16 cellular contexts compared by ENCODE assay signal in the genomic region with DNA sequence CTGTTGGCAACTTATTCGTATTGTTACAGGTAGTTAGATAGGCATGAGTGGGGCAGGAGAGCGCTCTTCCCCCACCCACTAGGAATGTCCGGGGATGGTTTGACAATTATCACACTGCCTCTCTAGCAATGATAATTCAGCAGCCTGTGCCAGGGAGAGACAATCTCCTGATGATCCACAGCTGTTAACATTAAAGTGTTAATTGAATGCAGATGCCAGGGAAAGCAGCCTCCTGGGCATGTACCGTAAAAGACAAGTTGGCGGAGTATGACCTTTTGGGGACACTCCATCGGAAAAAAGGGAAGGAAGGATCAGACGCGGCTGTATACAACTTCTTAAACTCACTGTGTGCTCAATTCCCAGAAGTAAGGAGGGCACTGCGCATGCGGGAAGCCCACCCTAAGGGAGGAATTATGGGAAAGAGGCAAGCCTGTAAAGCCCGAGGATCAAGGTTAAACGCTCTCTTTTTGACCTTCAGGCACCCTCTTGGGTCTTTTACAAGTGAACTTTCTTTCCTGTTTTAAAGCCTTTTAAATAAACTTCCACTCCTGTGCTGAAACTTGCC.
DNase-seq lines count a peak whose midpoint lies in the region; ATAC-seq and TF ChIP-seq lines count a peak whose summit lies in the region.
"Had no signal": no experiment of that assay in that cellular context is flagged by ENCODE, and none has a peak within 500 bp of the region (broad histone marks: within the 10 kb centered on the region; RNA-seq: fewer than 3 reads in every experiment).

No MANE protein-coding gene starts in this region.

- H3K9ac ChIP-seq in mammary epithelial cell (ENCODE audit: insufficient read depth, low read length) (no peak overlapping the region), subcutaneous abdominal adipose tissue (ENCODE audit: low read length in 5 of 5) (no peak overlapping the region)

- H3K79me2 ChIP-seq in mammary epithelial cell (ENCODE audit: insufficient read depth, low read length): no peaks in the 10 kb centered on the region

- no peak for TF ChIP-seq POLR2A in breast epithelium (IDR thresholded peaks at IDR 0.05)

- CTCF ChIA-PET in mammary epithelial cell (lab: Charles Lee; ENCODE audit: low non-redundant PET) (no interaction called here), activated B cell treated with CpG ODN at 0.5 μM for 24 hours (lab: Charles Lee) (no interaction called here)

- WGBS in mammary epithelial cell (ENCODE audit: low coverage, missing lambda C conversion rate): 68% methylated on average over 9 of the region's 12 CpGs

- H3K9me3 ChIP-seq in breast epithelium (no peaks in the 10 kb centered on the region), mammary epithelial cell (replicated peaks; ENCODE audit: insufficient read depth, low read length) (no peaks in the 10 kb centered on the region), lower lobe of right lung (no peaks in the 10 kb centered on the region), subcutaneous abdominal adipose tissue (ENCODE audit: control insufficient read depth in 5 of 5, low read length in 5 of 5) (no peaks in the 10 kb centered on the region)
- H3K9me3 ChIP-seq: SJSA1 had no signal

- peaks cover 40% of the 10 kb centered on the region for H3K4me1 Mint-ChIP-seq in activated B cell treated with CpG ODN at 0.5 μM for 24 hours

- TF ChIP-seq CTCF in breast epithelium (IDR thresholded peaks at IDR 0.05) (no peak), mammary epithelial cell (conservative IDR thresholded peaks at IDR 0.05 in 1 of 2, IDR thresholded peaks at IDR 0.05 in 1 of 2; ENCODE audit: extremely low read depth in 1 of 2, insufficient read depth in 1 of 2, low read depth in 1 of 2, low read length in 2 of 2) (no peak), activated B cell treated with CpG ODN at 0.5 μM for 24 hours (IDR thresholded peaks at IDR 0.05) (no peak), lower lobe of right lung (IDR thresholded peaks at IDR 0.05) (no peak)

- in situ Hi-C loops in mammary epithelial cell (cut with MboI; ENCODE audit: low sequenced_read_pairs in 2 of 2): no loop called here

- intact Hi-C loops in breast epithelium (cut with DNase I; ENCODE audit: low total_unique reads): no loop called here
- intact Hi-C loops in mammary epithelial cell (cut with micrococcal nuclease): no loop called here
- intact Hi-C loops in activated B cell treated with CpG ODN at 0.5 μM for 24 hours (cut with micrococcal nuclease): no loop called here
- intact Hi-C loops in lower lobe of right lung (cut with DNase I): no loop called here

- BruUV-seq in mammary epithelial cell (replicated peaks; lab: Mats Ljungman, UMichigan): no TSS peak

- no peak overlapping the region for H3K27ac Mint-ChIP-seq in activated B cell treated with CpG ODN at 0.5 μM for 24 hours
- H3K27ac Mint-ChIP-seq: activated naive CD4-positive, alpha-beta T cell treated with anti-CD3 and anti-CD28 coated beads, Interleukin-2, amount 10 ng/mL, durations not matched to agents 7 days and 5 days had no signal

- POLR2A ChIA-PET in activated B cell treated with CpG ODN at 0.5 μM for 24 hours (lab: Charles Lee): interaction anchor here (0.6 to 1.2 kb wide), 2 partner anchors 101 to 105 kb away, joined by 4 to 5 read pairs; a partner anchor contains a TSS

- dilution Hi-C loops in mammary epithelial cell (cut with HindIII; ENCODE audit: low sequenced_read_pairs): no loop called here

- peaks cover 7% of the 10 kb centered on the region for H3K9me3 Mint-ChIP-seq in activated B cell treated with CpG ODN at 0.5 μM for 24 hours

- H3K36me3 ChIP-seq in breast epithelium: no peaks in the 10 kb centered on the region
- no peaks in the 10 kb centered on the region for H3K36me3 ChIP-seq in mammary epithelial cell (ENCODE audit: insufficient read depth, low read length)
- H3K36me3 ChIP-seq in lower lobe of right lung: no peaks in the 10 kb centered on the region
- no peaks in the 10 kb centered on the region for H3K36me3 ChIP-seq in subcutaneous abdominal adipose tissue (ENCODE audit: control insufficient read depth in 5 of 5, insufficient read depth in 5 of 5, low read length in 5 of 5)
- H3K36me3 ChIP-seq: SJSA1 had no signal

- H3K4me1 ChIP-seq in breast epithelium (no peaks in the 10 kb centered on the region), mammary epithelial cell (ENCODE audit: insufficient read depth, low read length) (peaks cover 34% of the 10 kb centered on the region), lower lobe of right lung (peaks cover 32% of the 10 kb centered on the region), subcutaneous abdominal adipose tissue (ENCODE audit: control insufficient read depth in 5 of 5, insufficient read depth in 5 of 5, low read length in 5 of 5) (peaks cover 4 to 35% (median 15%) of the 10 kb centered on the region in 5 donors)

- no peak overlapping the region for H3K4me2 ChIP-seq in mammary epithelial cell (ENCODE audit: insufficient read depth, low read depth, low read length)

- H3K4me3 ChIP-seq in breast epithelium (peak overlapping the region in 2 of 3 donors; percentile 25 to 38), mammary epithelial cell (replicated peaks in 1 of 3; ENCODE audit: insufficient read depth in 1 of 3, low read depth in 2 of 3, low read length in 3 of 3) (no peak overlapping the region), lower lobe of right lung (peak overlapping the region; percentile 13), subcutaneous abdominal adipose tissue (ENCODE audit: low read depth in 1 of 5, low read length in 5 of 5) (peak overlapping the region in 4 of 5 donors; percentile 1 to 29 (median 4))
- H3K4me3 ChIP-seq: SJSA1 had no signal

- no peak for ATAC-seq in activated B cell treated with CpG ODN at 0.5 μM for 24 hours (ENCODE audit: low read depth)
- ATAC-seq in lower lobe of right lung: no peak
- ATAC-seq: left lobe of liver had no signal

- H4K20me1 ChIP-seq in mammary epithelial cell (ENCODE audit: insufficient read depth, low read length): no peaks in the 10 kb centered on the region

- H3K27me3 Mint-ChIP-seq in activated B cell treated with CpG ODN at 0.5 μM for 24 hours: no peaks in the 10 kb centered on the region
- H3K27me3 Mint-ChIP-seq: activated naive CD4-positive, alpha-beta T cell treated with anti-CD3 and anti-CD28 coated beads, Interleukin-2, amount 10 ng/mL, durations not matched to agents 7 days and 5 days had no signal

- no peak overlapping the region for H3K27ac ChIP-seq in breast epithelium
- no peak overlapping the region for H3K27ac ChIP-seq in mammary epithelial cell (ENCODE audit: insufficient read depth, low read depth, low read length)
- peak overlapping the region; percentile 33 for H3K27ac ChIP-seq in lower lobe of right lung
- no peak overlapping the region for H3K27ac ChIP-seq in subcutaneous abdominal adipose tissue (ENCODE audit: low read depth, low read length)
- H3K27ac ChIP-seq: SJSA1 had no signal

- H3K4me3 Mint-ChIP-seq in activated B cell treated with CpG ODN at 0.5 μM for 24 hours: peak overlapping the region; percentile 64
- H3K4me3 Mint-ChIP-seq: activated naive CD4-positive, alpha-beta T cell treated with anti-CD3 and anti-CD28 coated beads, Interleukin-2, amount 10 ng/mL, durations not matched to agents 7 days and 5 days had no signal

- peaks cover 7% of the 10 kb centered on the region for H3K36me3 Mint-ChIP-seq in activated B cell treated with CpG ODN at 0.5 μM for 24 hours (ENCODE audit: low read depth)

- H3K27me3 ChIP-seq in breast epithelium (no peaks in the 10 kb centered on the region), mammary epithelial cell (ENCODE audit: insufficient read depth, low read length) (no peaks in the 10 kb centered on the region), lower lobe of right lung (ENCODE audit: low read depth) (no peaks in the 10 kb centered on the region), subcutaneous abdominal adipose tissue (ENCODE audit: control insufficient read depth in 5 of 5, insufficient read depth in 4 of 5, low read length in 5 of 5) (peaks cover 0 to 5% (median 0%) of the 10 kb centered on the region in 5 donors)
- H3K27me3 ChIP-seq: SJSA1 had no signal

- DNase-seq in breast epithelium (ENCODE audit: low spot score in 2 of 2) (no peak), mammary epithelial cell (no peak), activated B cell treated with CpG ODN at 0.5 μM for 24 hours (no peak), lower lobe of right lung (no peak), amygdala (lab: John Stamatoyannopoulos, UW) (no peak), cerebellar nuclear complex (lab: John Stamatoyannopoulos, UW) (no peak)
- no peak for DNase-seq in activated effector memory CD4-positive, alpha-beta T cell treated with Interleukin-2 at 50 U/mL for 16 hours
- DNase-seq: ACHN; activated naive CD4-positive, alpha-beta T cell treated with anti-CD3 and anti-CD28 coated beads, Interleukin-2, amount 10 ng/mL, durations not matched to agents 7 days and 5 days; HCEC 1CT; hippocampal formation; NCI-H2081; NK-92 treated with Interleukin-12 subunit alpha and Interleukin-12 subunit beta, amount 100 ng/mL, for 24 hours had no signal

- no peak overlapping the region for H2AFZ ChIP-seq in mammary epithelial cell (ENCODE audit: low read depth, low read length)

Comparison
In these comparisons a context has a peak if more than half of its experiments do, and no peak if none do; other contexts are left out.
1. H3K4me3 ChIP-seq: peak in breast epithelium (2 of 3), lower lobe of right lung (single experiment) and subcutaneous abdominal adipose tissue (4 of 5); none in mammary epithelial cell (0 of 3).